11 cellular contexts compared by ENCODE assay signal in genomic region chr13:111281751-111282311, GRCh38. TPM values are rescaled to one million over a fixed set of nuclear protein-coding genes. Genes with fewer than 3 reads are reported as not detected.
DNase-seq lines count a peak whose midpoint lies in the region; ATAC-seq, FAIRE-seq and TF ChIP-seq lines count a peak whose summit lies in the region.
"Had no signal": no experiment of that assay in that cellular context is flagged by ENCODE, and none has a peak within 500 bp of the region (broad histone marks: within the 10 kb centered on the region; RNA-seq: fewer than 3 reads in every experiment).

No MANE protein-coding gene starts in this region.

- TF ChIP-seq CTCF in brain (conservative IDR thresholded peaks at IDR 0.05) (no peak), kidney (IDR thresholded peaks at IDR 0.05; ENCODE audit: borderline replicate concordance, extremely low read depth, insufficient read depth) (no peak), MCF 10A (IDR thresholded peaks at IDR 0.05; ENCODE audit: unreplicated experiment) (no peak)

- no peak overlapping the region for H3K4me3 ChIP-seq in kidney (ENCODE audit: low read length in 2 of 2)

- intact Hi-C loops in kidney (cut with DNase I) (no loop called here), MCF 10A (cut with micrococcal nuclease) (no loop called here)

- no peaks in the 10 kb centered on the region for H3K27me3 Mint-ChIP-seq in brain
- no peaks in the 10 kb centered on the region for H3K27me3 Mint-ChIP-seq in MCF 10A (ENCODE audit: insufficient read depth, unreplicated experiment)

- peaks cover 84% of the 10 kb centered on the region for H3K36me3 Mint-ChIP-seq in brain
- H3K36me3 Mint-ChIP-seq in MCF 10A (ENCODE audit: insufficient read depth, unreplicated experiment): peaks cover 60% of the 10 kb centered on the region

- no peak for FAIRE-seq in kidney (lab: Jason Lieb, UNC)
- FAIRE-seq: TTC549 had no signal

- peaks cover 0 to 4% of the 10 kb centered on the region in 2 donors for H3K4me1 ChIP-seq in kidney (ENCODE audit: control insufficient read depth in 1 of 2, insufficient read depth in 1 of 2, low read depth in 1 of 2, low read length in 2 of 2)

- no TSS peak for BruUV-seq in MCF 10A (replicated peaks; lab: Mats Ljungman, UMichigan)

- CTCF ChIA-PET in MCF 10A (lab: Yijun Ruan, JAX): interaction anchor here (0.6 to 1.2 kb wide), 3 partner anchors 179 to 1161 kb away, joined by 3 to 4 read pairs (median 4); no protein-coding TSS in a partner anchor

- no peak overlapping the region for H3K9ac ChIP-seq in kidney (ENCODE audit: low read length in 2 of 2)

- POLR2A ChIA-PET in MCF 10A (lab: Yijun Ruan, JAX): interaction anchor here (1.1 kb wide), 1 partner anchor 9 kb away, joined by 3 read pairs; no protein-coding TSS in a partner anchor

- peak; percentile 32 to 44 for DNase-seq in Kasumi-1 (lab: John Stamatoyannopoulos, UW)
- DNase-seq in kidney: no peak
- peak; percentile 23 for DNase-seq in stromal cell of bone marrow (ENCODE audit: low read depth)
- DNase-seq in activated effector memory CD4-positive, alpha-beta T cell treated with Interleukin-2 at 50 U/mL for 16 hours: no peak
- no peak for DNase-seq in A172 (ENCODE audit: low spot score)
- no peak for DNase-seq in MCF 10A (ENCODE audit: unreplicated experiment)
- DNase-seq: NCI-H226 had no signal

- peaks cover 48 to 77% of the 10 kb centered on the region in 2 donors for H3K36me3 ChIP-seq in kidney (ENCODE audit: control insufficient read depth in 1 of 2, insufficient read depth in 2 of 2, low read length in 2 of 2)

- H3K4me3 Mint-ChIP-seq in brain: no peak overlapping the region
- H3K4me3 Mint-ChIP-seq in MCF 10A (ENCODE audit: unreplicated experiment): no peak overlapping the region

- H3K9me3 ChIP-seq in kidney (ENCODE audit: control insufficient read depth in 1 of 2, low read length in 2 of 2): no peaks in the 10 kb centered on the region

- H3K27ac ChIP-seq in kidney (ENCODE audit: low read depth in 2 of 2, low read length in 2 of 2): peak overlapping the region; percentile 18 to 68

- H3K27ac Mint-ChIP-seq in brain: peak overlapping the region in 3 of 5 experiments; percentile 23 to 62 (median 53)
- H3K27ac Mint-ChIP-seq in MCF 10A (ENCODE audit: low read depth, unreplicated experiment): no peak overlapping the region

- no peaks in the 10 kb centered on the region for H3K9me3 Mint-ChIP-seq in brain
- no peaks in the 10 kb centered on the region for H3K9me3 Mint-ChIP-seq in MCF 10A (ENCODE audit: unreplicated experiment)

- ATAC-seq in HG02885 (IDR thresholded peaks at IDR 0.05; ENCODE audit: poor library complexity, unreplicated experiment): no peak

- H3K4me1 Mint-ChIP-seq in brain (peaks cover 18% of the 10 kb centered on the region), MCF 10A (ENCODE audit: insufficient read depth, unreplicated experiment) (no peaks in the 10 kb centered on the region)

RNA-seq across cellular contexts. Expression of gene TEX29, which starts 38.6 kb away (rescaled TPM):
- 1.6 TPM for polyA plus RNA-seq in brain (ENCODE audit: insufficient read depth, low read depth, low replicate concordance)
- total RNA-seq in kidney: not detected
- polyA plus RNA-seq in kidney (ENCODE audit: insufficient read depth, low read depth, low replicate concordance): not detected
- not detected in 2 replicates for total RNA-seq in A172 (2014; rRNA removed; shearing (Covaris generic))
- total RNA-seq in MCF 10A (2022): not detected in 2 replicates
- polyA plus RNA-seq: liver had no signal

Comparison
In these comparisons a context has a peak if more than half of its experiments do, and no peak if none do; other contexts are left out.
1. DNase-seq: peak in Kasumi-1 (2 of 2) and stromal cell of bone marrow (single experiment); none in kidney (single experiment), activated effector memory CD4-positive, alpha-beta T cell treated with Interleukin-2 at 50 U/mL for 16 hours (single experiment), A172 (single experiment) and MCF 10A (single experiment).